In genomic region chr2:171432969-171433762, GRCh38 we compare ENCODE assay signal across 8 cellular contexts. TPM values are rescaled to one million over a fixed set of nuclear protein-coding genes. Genes with fewer than 3 reads are reported as not detected.
DNase-seq lines count a peak whose midpoint lies in the region; ATAC-seq and TF ChIP-seq lines count a peak whose summit lies in the region.

No MANE protein-coding gene starts in this region.

- peaks cover 34% of the 10 kb centered on the region for H3F3A ChIP-seq in SK-N-SH (replicated peaks; ENCODE audit: insufficient read depth)

- H3K27ac Mint-ChIP-seq in brain: peak overlapping the region; percentile 82 to 99 (median 94)

- peak overlapping the region; percentile 88 to 94 (median 92) for H3K4me3 Mint-ChIP-seq in brain

- in situ Hi-C loops in KBM-7 (cut with MboI; ENCODE audit: low pct_unique_long_range_greater_than_20kb, low sequenced_read_pairs): loop anchor here (25.0 kb wide), 1 partner anchor 471 kb away; no protein-coding TSS in a partner anchor

- no peak for TF ChIP-seq EP300 in SK-N-SH (IDR thresholded peaks at IDR 0.05; ENCODE audit: borderline replicate concordance in 1 of 2, low read depth in 1 of 2, low read length in 1 of 2)

- H3K4me1 Mint-ChIP-seq in brain: peaks cover 51% of the 10 kb centered on the region

- H3K36me3 Mint-ChIP-seq in brain: peaks cover 57% of the 10 kb centered on the region

- peak overlapping the region; percentile 92 for H3K4me2 ChIP-seq in SK-N-SH

- peaks cover 9% of the 10 kb centered on the region; the same call in 1 of the 2 replicates for H3K9me3 ChIP-seq in SK-N-SH

- TF ChIP-seq CTCF in SK-N-SH (IDR thresholded peaks at IDR 0.05) (no peak), brain (conservative IDR thresholded peaks at IDR 0.05) (no peak)

- TF ChIP-seq RAD21 in SK-N-SH (IDR thresholded peaks at IDR 0.05; ENCODE audit: low read length): no peak

- H3K4me3 ChIP-seq in SK-N-SH (ENCODE audit: low read depth in 2 of 2, low read length in 1 of 2): peak overlapping the region; percentile 88 to 90

- H3K79me2 ChIP-seq in SK-N-SH (ENCODE audit: insufficient read depth): peaks cover 43% of the 10 kb centered on the region

- peak overlapping the region; percentile 88 for H3K9ac ChIP-seq in SK-N-SH

- DNase-seq in GF-D8 (lab: John Stamatoyannopoulos, UW) (peak; percentile 37), KBM-7 (peak; percentile 73), SK-N-SH (peak; percentile 45), kidney tubule cell (ENCODE audit: low spot score) (peak; percentile 77), amniotic stem cell (lab: John Stamatoyannopoulos, UW) (no peak)
- peak; percentile 9 to 22 (median 12) for DNase-seq in stimulated activated CD4-positive, alpha-beta T cell treated with anti-CD3 and anti-CD28 coated beads, TNF-alpha, amount 100 ng/mL, for 4 hours (ENCODE audit: low read depth in 3 of 3)

- ATAC-seq in HG03045 (IDR thresholded peaks at IDR 0.05; ENCODE audit: unreplicated experiment): no peak

- H3K9me2 ChIP-seq in SK-N-SH: no peaks in the 10 kb centered on the region

- peaks cover 17 to 29% of the 10 kb centered on the region in 2 experiments for H3K36me3 ChIP-seq in SK-N-SH (replicated peaks in 1 of 2; ENCODE audit: control insufficient read depth in 1 of 2, insufficient read depth in 2 of 2, low read length in 1 of 2)

- H3K27ac ChIP-seq in SK-N-SH (ENCODE audit: low read depth in 2 of 2, low read length in 1 of 2): peak overlapping the region; percentile 86 to 92

- POLR2A ChIA-PET in SK-N-SH (lab: Yijun Ruan, JAX): interaction anchor here (1.0 to 1.2 kb wide), 2 partner anchors 422 to 459 kb away, joined by 3 to 5 read pairs; no protein-coding TSS in a partner anchor

- H3K4me1 ChIP-seq in SK-N-SH (ENCODE audit: control insufficient read depth in 1 of 2, insufficient read depth in 2 of 2, low read depth in 1 of 2, low read length in 1 of 2): peaks cover 0 to 10% of the 10 kb centered on the region in 2 experiments; a peak in 2 of 4 replicates

- H3K27me3 ChIP-seq in SK-N-SH (ENCODE audit: insufficient read depth): no peaks in the 10 kb centered on the region

- no peaks in the 10 kb centered on the region for H4K20me1 ChIP-seq in SK-N-SH (ENCODE audit: insufficient read depth)

- H3K9me3 Mint-ChIP-seq in brain: peaks cover 7 to 23% (median 16%) of the 10 kb centered on the region in 5 experiments

- WGBS in SK-N-SH (ENCODE audit: low lambda C conversion rate): 5% methylated on average over 20 of the region's 20 CpGs

- CTCF ChIA-PET in SK-N-SH (lab: Yijun Ruan, JAX): interaction anchor here (0.6 to 2.4 kb wide), 6 partner anchors 17 to 504 kb away, joined by 3 to 11 read pairs (median 3); partner anchors contain the start of gene GORASP2

- peaks cover 7% of the 10 kb centered on the region for H3K27me3 Mint-ChIP-seq in brain

- H2AFZ ChIP-seq in SK-N-SH (ENCODE audit: low read depth): peak overlapping the region; percentile 93

TF ChIP-seq in SK-N-SH, 30 proteins besides CTCF, POLR2A, EP300 and RAD21:
- TF ChIP-seq GATA2 (CRISPR knock-in tag; IDR thresholded peaks at IDR 0.05) (no peak), MAX (IDR thresholded peaks at IDR 0.05; ENCODE audit: low read depth) (peak; percentile 81), USF1 (IDR thresholded peaks at IDR 0.05; ENCODE audit: borderline replicate concordance, low read depth) (no peak), NRF1 (IDR thresholded peaks at IDR 0.05; ENCODE audit: low read depth, low read length) (no peak), CHD2 (IDR thresholded peaks at IDR 0.05; ENCODE audit: low read length, partially characterized antibody) (no peak), TAF1 (IDR thresholded peaks at IDR 0.05; ENCODE audit: borderline replicate concordance, low read depth, low read length) (no peak), MXI1 (IDR thresholded peaks at IDR 0.05; ENCODE audit: low read depth, low read length) (peak; percentile 97), SIN3A (IDR thresholded peaks at IDR 0.05; ENCODE audit: borderline replicate concordance, low read depth, low read length) (peak; percentile 73), USF2 (IDR thresholded peaks at IDR 0.05; ENCODE audit: borderline replicate concordance, low read depth, low read length) (no peak), NFIC (IDR thresholded peaks at IDR 0.05; ENCODE audit: borderline replicate concordance) (no peak), RXRA (IDR thresholded peaks at IDR 0.05; ENCODE audit: borderline replicate concordance, low read depth) (no peak), YY1 (IDR thresholded peaks at IDR 0.05; ENCODE audit: low read depth) (no peak), SMC3 (IDR thresholded peaks at IDR 0.05; ENCODE audit: low read depth, low read length) (no peak)

RNA-seq across cellular contexts. Expression of gene METTL8, which starts 0.6 kb away (rescaled TPM):
- polyA plus RNA-seq in SK-N-SH (2012; rRNA removed): 5.1 and 6.2 TPM in 2 replicates
- polyA plus RNA-seq in SK-N-SH (2012; cell fraction: cytosol; rRNA removed): 9.5 and 13.4 TPM in 2 replicates
- polyA plus RNA-seq in SK-N-SH (2012; cell fraction: nucleus; rRNA removed): 8.5 and 8.8 TPM in 2 replicates
- polyA plus RNA-seq in brain (ENCODE audit: insufficient read depth, low read depth, low replicate concordance): 3.7 TPM

RNA-seq across cellular contexts. Expression of gene DCAF17, which starts 0.9 kb away (rescaled TPM):
- polyA plus RNA-seq in SK-N-SH (2012; rRNA removed) (4.9 and 7.5 TPM in 2 replicates), brain (ENCODE audit: insufficient read depth, low read depth, low replicate concordance) (3.5 TPM)
- 7.3 and 7.5 TPM in 2 replicates for polyA plus RNA-seq in SK-N-SH (2012; cell fraction: cytosol; rRNA removed)
- polyA plus RNA-seq in SK-N-SH (2012; cell fraction: nucleus; rRNA removed): 7.0 and 14.3 TPM in 2 replicates
